Comparison of ENCODE assay signal across 32 cellular contexts in genomic region chrX:11172413-11172812, GRCh38.
"Had no signal": no experiment of that assay in that cellular context is flagged by ENCODE, and none has a peak within 500 bp of the region (broad histone marks: within the 10 kb centered on the region; RNA-seq: fewer than 3 reads in every experiment).

No MANE protein-coding gene starts in this region.

- DNase-seq: activated B cell treated with CpG ODN at 0.5 μM for 24 hours; activated CD4-positive, alpha-beta T cell treated with anti-CD3 and anti-CD28 coated beads for 48 hours; activated CD4-positive, alpha-beta T cell treated with anti-CD3 and anti-CD28 coated beads, Interleukin-2, amount 50 U/mL, for 1 hour; activated CD4-positive, alpha-beta T cell treated with anti-CD3 and anti-CD28 coated beads, Interleukin-2, amount 50 U/mL, for 48 hours; activated CD8-positive, alpha-beta memory T cell treated with anti-CD3 and anti-CD28 coated beads for 24 hours; activated CD8-positive, alpha-beta T cell treated with anti-CD3 and anti-CD28 coated beads for 36 hours; activated effector memory CD4-positive, alpha-beta T cell treated with Interleukin-2 at 50 U/mL for 16 hours; activated gamma-delta T cell treated with Interleukin-2 at 50 U/mL for 16 hours; activated naive CD4-positive, alpha-beta T cell treated with anti-CD3 and anti-CD28 coated beads, Interleukin-2, amount 50 U/mL, for 16 hours; activated naive CD4-positive, alpha-beta T cell treated with Interleukin-2 at 50 U/mL for 16 hours; activated T-cell treated with anti-CD3 and anti-CD28 coated beads, Interleukin-2, amount 50 U/mL, for 4 hours; amniotic stem cell; anterior cingulate cortex; central memory CD4-positive, alpha-beta T cell; cerebellar nuclear complex; colonic mucosa; effector CD8-positive, alpha-beta T cell; foreskin fibroblast; glutamatergic neuron; SW 1271; T-cell; T1000; WERI-Rb-1 had no signal

- H3K4me3 ChIP-seq: breast epithelium, cardiac muscle cell, colonic mucosa had no signal

- H3K27me3 ChIP-seq: cardiac muscle cell, colonic mucosa had no signal

- H3K36me3 ChIP-seq: breast epithelium, cardiac muscle cell, colonic mucosa, WERI-Rb-1 had no signal

- ATAC-seq: activated CD4-positive, CD25-positive, alpha-beta regulatory T cell treated with anti-CD3 and anti-CD28 coated beads, Interleukin-2, amount 50 U/mL, for 24 hours; activated CD8-positive, alpha-beta T cell treated with anti-CD3 and anti-CD28 coated beads for 36 hours; activated T-cell treated with anti-CD3 and anti-CD28 coated beads, Interleukin-2, amount 50 U/mL, for 4 hours; activated T-helper 17 cell treated with anti-CD3 and anti-CD28 coated beads, Interleukin-2, amount 50 U/mL, for 72 hours; esophagus mucosa; T-cell had no signal

- H3K27ac ChIP-seq: cardiac muscle cell, colonic mucosa, epithelial cell of prostate, WERI-Rb-1 had no signal

- FAIRE-seq: endometrium, endothelial cell of umbilical vein, frontal cortex had no signal

- H3K4me1 ChIP-seq: breast epithelium, colonic mucosa had no signal

- H3K9me3 ChIP-seq: breast epithelium, colonic mucosa had no signal
